1 cellular context compared by ENCODE assay signal in genomic region chr2:24015562-24016375, GRCh38.
TF ChIP-seq lines count a peak whose summit lies in the region.

No MANE protein-coding gene starts in this region.

TF ChIP-seq in HepG2, 621 proteins besides CTCF, POLR2A, EP300 and RAD21 (continued from another document and continues in another):
- TF ChIP-seq, protein P1, sequence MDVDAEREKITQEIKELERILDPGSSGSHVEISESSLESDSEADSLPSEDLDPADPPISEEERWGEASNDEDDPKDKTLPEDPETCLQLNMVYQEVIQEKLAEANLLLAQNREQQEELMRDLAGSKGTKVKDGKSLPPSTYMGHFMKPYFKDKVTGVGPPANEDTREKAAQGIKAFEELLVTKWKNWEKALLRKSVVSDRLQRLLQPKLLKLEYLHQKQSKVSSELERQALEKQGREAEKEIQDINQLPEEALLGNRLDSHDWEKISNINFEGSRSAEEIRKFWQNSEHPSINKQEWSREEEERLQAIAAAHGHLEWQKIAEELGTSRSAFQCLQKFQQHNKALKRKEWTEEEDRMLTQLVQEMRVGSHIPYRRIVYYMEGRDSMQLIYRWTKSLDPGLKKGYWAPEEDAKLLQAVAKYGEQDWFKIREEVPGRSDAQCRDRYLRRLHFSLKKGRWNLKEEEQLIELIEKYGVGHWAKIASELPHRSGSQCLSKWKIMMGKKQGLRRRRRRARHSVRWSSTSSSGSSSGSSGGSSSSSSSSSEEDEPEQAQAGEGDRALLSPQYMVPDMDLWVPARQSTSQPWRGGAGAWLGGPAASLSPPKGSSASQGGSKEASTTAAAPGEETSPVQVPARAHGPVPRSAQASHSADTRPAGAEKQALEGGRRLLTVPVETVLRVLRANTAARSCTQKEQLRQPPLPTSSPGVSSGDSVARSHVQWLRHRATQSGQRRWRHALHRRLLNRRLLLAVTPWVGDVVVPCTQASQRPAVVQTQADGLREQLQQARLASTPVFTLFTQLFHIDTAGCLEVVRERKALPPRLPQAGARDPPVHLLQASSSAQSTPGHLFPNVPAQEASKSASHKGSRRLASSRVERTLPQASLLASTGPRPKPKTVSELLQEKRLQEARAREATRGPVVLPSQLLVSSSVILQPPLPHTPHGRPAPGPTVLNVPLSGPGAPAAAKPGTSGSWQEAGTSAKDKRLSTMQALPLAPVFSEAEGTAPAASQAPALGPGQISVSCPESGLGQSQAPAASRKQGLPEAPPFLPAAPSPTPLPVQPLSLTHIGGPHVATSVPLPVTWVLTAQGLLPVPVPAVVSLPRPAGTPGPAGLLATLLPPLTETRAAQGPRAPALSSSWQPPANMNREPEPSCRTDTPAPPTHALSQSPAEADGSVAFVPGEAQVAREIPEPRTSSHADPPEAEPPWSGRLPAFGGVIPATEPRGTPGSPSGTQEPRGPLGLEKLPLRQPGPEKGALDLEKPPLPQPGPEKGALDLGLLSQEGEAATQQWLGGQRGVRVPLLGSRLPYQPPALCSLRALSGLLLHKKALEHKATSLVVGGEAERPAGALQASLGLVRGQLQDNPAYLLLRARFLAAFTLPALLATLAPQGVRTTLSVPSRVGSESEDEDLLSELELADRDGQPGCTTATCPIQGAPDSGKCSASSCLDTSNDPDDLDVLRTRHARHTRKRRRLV (CRISPR knock-in tag; IDR thresholded peaks at IDR 0.05) = peak; percentile 59; the same call in 1 of the 2 replicates
- TF ChIP-seq ZFP1 (CRISPR knock-in tag; IDR thresholded peaks at IDR 0.05) (peak; percentile 74), ZNF232 (CRISPR knock-in tag; IDR thresholded peaks at IDR 0.05; ENCODE audit: borderline replicate concordance) (no peak), CENPX (CRISPR knock-in tag; IDR thresholded peaks at IDR 0.05) (no peak), HNF1B (CRISPR knock-in tag; IDR thresholded peaks at IDR 0.05) (peak; percentile 72; the same call in 1 of the 2 replicates), ZNF3 (CRISPR knock-in tag; IDR thresholded peaks at IDR 0.05) (no peak), ZNF362 (CRISPR knock-in tag; IDR thresholded peaks at IDR 0.05; ENCODE audit: borderline replicate concordance) (peak; percentile 89; the same call in 1 of the 2 replicates), SOX5 (CRISPR knock-in tag; IDR thresholded peaks at IDR 0.05; ENCODE audit: borderline replicate concordance) (peak; percentile 100), KMT2B (CRISPR knock-in tag; IDR thresholded peaks at IDR 0.05) (peak; percentile 19), CC2D1A (CRISPR knock-in tag; IDR thresholded peaks at IDR 0.05) (no peak), ZNF615 (CRISPR knock-in tag; IDR thresholded peaks at IDR 0.05; ENCODE audit: borderline replicate concordance) (peak; percentile 94; the same call in 1 of the 2 replicates), YEATS2 (CRISPR knock-in tag; IDR thresholded peaks at IDR 0.05; ENCODE audit: borderline replicate concordance) (peak; percentile 27; the same call in 1 of the 2 replicates), ZNF883 (CRISPR knock-in tag; IDR thresholded peaks at IDR 0.05; ENCODE audit: not compliant biosample characterization) (no peak), HOXA7 (CRISPR knock-in tag; IDR thresholded peaks at IDR 0.05) (no peak), NFATC3 (CRISPR knock-in tag; IDR thresholded peaks at IDR 0.05) (no peak), MED13 (CRISPR knock-in tag; IDR thresholded peaks at IDR 0.05) (no peak), GATAD2A (CRISPR knock-in tag; IDR thresholded peaks at IDR 0.05) (peak; percentile 94), KAT7 (CRISPR knock-in tag; IDR thresholded peaks at IDR 0.05; ENCODE audit: borderline replicate concordance) (0 out of 2 replicates have a peak, but pooled peaks have one; percentile 67), ZNF263 (CRISPR knock-in tag; IDR thresholded peaks at IDR 0.05) (peak; percentile 66), ZC3H4 (CRISPR knock-in tag; IDR thresholded peaks at IDR 0.05; ENCODE audit: borderline replicate concordance) (peak; percentile 41; the same call in 1 of the 2 replicates), ZNF691 (CRISPR knock-in tag; IDR thresholded peaks at IDR 0.05; ENCODE audit: borderline replicate concordance, low read depth) (peak; percentile 67; the same call in 1 of the 2 replicates), HNF4G (IDR thresholded peaks at IDR 0.05; ENCODE audit: borderline replicate concordance, low read depth, low read length) (no peak), HNF4G (CRISPR knock-in tag; IDR thresholded peaks at IDR 0.05; ENCODE audit: borderline replicate concordance, low read depth) (no peak), ARNTL (CRISPR knock-in tag; IDR thresholded peaks at IDR 0.05) (0 out of 2 replicates have a peak, but pooled peaks have one; percentile 29), SMARCE1 (IDR thresholded peaks at IDR 0.05; ENCODE audit: borderline replicate concordance) (no peak), ZNF570 (CRISPR knock-in tag; IDR thresholded peaks at IDR 0.05; ENCODE audit: borderline replicate concordance) (no peak), SNAPC2 (CRISPR knock-in tag; IDR thresholded peaks at IDR 0.05) (no peak), SRSF4 (IDR thresholded peaks at IDR 0.05; ENCODE audit: low read depth, low read length, poor library complexity, severe bottlenecking) (no peak), PCBP1 (IDR thresholded peaks at IDR 0.05; ENCODE audit: borderline replicate concordance, low read depth, low read length) (no peak), TFDP2 (CRISPR knock-in tag; IDR thresholded peaks at IDR 0.05) (no peak; the same call in 1 of the 2 replicates), ZNF782 (CRISPR knock-in tag; IDR thresholded peaks at IDR 0.05; ENCODE audit: borderline replicate concordance) (no peak; the same call in 1 of the 2 replicates), YY1 (IDR thresholded peaks at IDR 0.05; ENCODE audit: insufficient read depth, insufficient replicate concordance, low read depth, low read length) (peak; percentile 51), CEBPB (IDR thresholded peaks at IDR 0.05; ENCODE audit: borderline replicate concordance, low read depth, low read length) (peak; percentile 94)
- TF ChIP-seq, protein P2, sequence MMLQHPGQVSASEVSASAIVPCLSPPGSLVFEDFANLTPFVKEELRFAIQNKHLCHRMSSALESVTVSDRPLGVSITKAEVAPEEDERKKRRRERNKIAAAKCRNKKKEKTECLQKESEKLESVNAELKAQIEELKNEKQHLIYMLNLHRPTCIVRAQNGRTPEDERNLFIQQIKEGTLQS (CRISPR knock-in tag; IDR thresholded peaks at IDR 0.05) = peak; percentile 72; the same call in 1 of the 2 replicates
- TF ChIP-seq, protein P3, sequence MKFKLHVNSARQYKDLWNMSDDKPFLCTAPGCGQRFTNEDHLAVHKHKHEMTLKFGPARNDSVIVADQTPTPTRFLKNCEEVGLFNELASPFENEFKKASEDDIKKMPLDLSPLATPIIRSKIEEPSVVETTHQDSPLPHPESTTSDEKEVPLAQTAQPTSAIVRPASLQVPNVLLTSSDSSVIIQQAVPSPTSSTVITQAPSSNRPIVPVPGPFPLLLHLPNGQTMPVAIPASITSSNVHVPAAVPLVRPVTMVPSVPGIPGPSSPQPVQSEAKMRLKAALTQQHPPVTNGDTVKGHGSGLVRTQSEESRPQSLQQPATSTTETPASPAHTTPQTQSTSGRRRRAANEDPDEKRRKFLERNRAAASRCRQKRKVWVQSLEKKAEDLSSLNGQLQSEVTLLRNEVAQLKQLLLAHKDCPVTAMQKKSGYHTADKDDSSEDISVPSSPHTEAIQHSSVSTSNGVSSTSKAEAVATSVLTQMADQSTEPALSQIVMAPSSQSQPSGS (CRISPR knock-in tag; IDR thresholded peaks at IDR 0.05) = peak; percentile 72; the same call in 1 of the 2 replicates
- TF ChIP-seq, protein P4, sequence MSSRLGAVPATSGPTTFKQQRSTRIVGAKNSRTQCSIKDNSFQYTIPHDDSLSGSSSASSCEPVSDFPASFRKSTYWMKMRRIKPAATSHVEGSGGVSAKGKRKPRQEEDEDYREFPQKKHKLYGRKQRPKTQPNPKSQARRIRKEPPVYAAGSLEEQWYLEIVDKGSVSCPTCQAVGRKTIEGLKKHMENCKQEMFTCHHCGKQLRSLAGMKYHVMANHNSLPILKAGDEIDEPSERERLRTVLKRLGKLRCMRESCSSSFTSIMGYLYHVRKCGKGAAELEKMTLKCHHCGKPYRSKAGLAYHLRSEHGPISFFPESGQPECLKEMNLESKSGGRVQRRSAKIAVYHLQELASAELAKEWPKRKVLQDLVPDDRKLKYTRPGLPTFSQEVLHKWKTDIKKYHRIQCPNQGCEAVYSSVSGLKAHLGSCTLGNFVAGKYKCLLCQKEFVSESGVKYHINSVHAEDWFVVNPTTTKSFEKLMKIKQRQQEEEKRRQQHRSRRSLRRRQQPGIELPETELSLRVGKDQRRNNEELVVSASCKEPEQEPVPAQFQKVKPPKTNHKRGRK (CRISPR knock-in tag; IDR thresholded peaks at IDR 0.05) = no peak
- TF ChIP-seq, protein P5, sequence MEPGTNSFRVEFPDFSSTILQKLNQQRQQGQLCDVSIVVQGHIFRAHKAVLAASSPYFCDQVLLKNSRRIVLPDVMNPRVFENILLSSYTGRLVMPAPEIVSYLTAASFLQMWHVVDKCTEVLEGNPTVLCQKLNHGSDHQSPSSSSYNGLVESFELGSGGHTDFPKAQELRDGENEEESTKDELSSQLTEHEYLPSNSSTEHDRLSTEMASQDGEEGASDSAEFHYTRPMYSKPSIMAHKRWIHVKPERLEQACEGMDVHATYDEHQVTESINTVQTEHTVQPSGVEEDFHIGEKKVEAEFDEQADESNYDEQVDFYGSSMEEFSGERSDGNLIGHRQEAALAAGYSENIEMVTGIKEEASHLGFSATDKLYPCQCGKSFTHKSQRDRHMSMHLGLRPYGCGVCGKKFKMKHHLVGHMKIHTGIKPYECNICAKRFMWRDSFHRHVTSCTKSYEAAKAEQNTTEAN (CRISPR knock-in tag; conservative IDR thresholded peaks at IDR 0.05) = no peak
- TF ChIP-seq, protein P6, sequence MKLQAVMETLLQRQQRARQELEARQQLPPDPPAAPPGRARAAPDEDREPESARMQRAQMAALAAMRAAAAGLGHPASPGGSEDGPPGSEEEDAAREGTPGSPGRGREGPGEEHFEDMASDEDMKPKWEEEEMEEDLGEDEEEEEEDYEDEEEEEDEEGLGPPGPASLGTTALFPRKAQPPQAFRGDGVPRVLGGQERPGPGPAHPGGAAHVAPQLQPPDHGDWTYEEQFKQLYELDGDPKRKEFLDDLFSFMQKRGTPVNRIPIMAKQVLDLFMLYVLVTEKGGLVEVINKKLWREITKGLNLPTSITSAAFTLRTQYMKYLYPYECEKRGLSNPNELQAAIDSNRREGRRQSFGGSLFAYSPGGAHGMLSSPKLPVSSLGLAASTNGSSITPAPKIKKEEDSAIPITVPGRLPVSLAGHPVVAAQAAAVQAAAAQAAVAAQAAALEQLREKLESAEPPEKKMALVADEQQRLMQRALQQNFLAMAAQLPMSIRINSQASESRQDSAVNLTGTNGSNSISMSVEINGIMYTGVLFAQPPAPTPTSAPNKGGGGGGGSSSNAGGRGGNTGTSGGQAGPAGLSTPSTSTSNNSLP (IDR thresholded peaks at IDR 0.05; ENCODE audit: low read depth, low read length) = peak; percentile 67; the same call in 1 of the 2 replicates
- TF ChIP-seq, protein P7, sequence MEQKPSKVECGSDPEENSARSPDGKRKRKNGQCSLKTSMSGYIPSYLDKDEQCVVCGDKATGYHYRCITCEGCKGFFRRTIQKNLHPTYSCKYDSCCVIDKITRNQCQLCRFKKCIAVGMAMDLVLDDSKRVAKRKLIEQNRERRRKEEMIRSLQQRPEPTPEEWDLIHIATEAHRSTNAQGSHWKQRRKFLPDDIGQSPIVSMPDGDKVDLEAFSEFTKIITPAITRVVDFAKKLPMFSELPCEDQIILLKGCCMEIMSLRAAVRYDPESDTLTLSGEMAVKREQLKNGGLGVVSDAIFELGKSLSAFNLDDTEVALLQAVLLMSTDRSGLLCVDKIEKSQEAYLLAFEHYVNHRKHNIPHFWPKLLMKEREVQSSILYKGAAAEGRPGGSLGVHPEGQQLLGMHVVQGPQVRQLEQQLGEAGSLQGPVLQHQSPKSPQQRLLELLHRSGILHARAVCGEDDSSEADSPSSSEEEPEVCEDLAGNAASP (CRISPR knock-in tag; IDR thresholded peaks at IDR 0.05; ENCODE audit: borderline replicate concordance) = no peak; the same call in 1 of the 2 replicates
